ENCODE assay signal across 1 cellular context in the genomic region with DNA sequence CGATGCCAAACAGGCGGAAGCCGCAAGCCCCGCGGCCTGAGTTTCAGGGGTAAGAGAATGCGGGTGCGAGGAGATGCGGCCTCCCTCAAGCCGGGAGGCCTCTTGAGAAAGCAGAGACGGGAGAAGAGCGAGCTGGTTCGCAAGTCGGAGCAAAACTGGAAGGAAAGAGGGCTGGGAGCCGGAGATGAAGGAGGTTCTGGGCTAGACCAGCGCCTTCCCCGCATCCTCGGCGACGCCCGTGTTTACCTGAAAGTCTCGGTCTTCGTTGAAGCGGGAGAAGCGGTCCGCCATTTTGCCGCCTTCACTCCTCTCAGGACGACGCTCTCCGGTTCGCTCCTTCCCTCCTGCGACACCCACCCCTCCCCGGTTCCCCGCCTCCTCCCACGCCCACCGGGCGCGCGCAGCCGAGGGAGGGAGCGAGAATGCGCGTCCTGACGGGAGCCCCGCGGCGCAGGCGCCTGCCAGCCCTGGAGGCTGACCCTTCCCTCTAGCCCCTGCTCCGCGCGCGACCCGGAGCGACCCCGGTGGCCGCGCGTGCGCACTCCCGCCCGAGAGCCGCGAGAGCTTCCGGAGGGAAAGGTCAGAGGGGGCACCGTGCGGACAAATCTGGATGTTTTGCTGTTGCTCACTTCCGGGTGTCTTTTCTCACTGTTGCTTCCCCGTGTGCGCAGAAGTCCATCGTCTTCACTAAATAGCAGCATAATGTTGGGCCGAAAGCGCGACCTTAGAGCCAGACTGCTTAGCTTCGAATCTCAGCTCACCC.
TF ChIP-seq lines count a peak whose summit lies in the region.

A gene (minus strand): TSS at position 327 of the 763 bp plus-strand sequence. CDS start 36 bp downstream, at position 291.

TF ChIP-seq in HEK293, 187 proteins besides CTCF, POLR2A, EP300 and RAD21 (continued from another document and continues in another):
- TF ChIP-seq, protein P1, sequence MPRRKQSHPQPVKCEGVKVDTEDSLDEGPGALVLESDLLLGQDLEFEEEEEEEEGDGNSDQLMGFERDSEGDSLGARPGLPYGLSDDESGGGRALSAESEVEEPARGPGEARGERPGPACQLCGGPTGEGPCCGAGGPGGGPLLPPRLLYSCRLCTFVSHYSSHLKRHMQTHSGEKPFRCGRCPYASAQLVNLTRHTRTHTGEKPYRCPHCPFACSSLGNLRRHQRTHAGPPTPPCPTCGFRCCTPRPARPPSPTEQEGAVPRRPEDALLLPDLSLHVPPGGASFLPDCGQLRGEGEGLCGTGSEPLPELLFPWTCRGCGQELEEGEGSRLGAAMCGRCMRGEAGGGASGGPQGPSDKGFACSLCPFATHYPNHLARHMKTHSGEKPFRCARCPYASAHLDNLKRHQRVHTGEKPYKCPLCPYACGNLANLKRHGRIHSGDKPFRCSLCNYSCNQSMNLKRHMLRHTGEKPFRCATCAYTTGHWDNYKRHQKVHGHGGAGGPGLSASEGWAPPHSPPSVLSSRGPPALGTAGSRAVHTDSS (tag by site-specific recombination; IDR thresholded peaks at IDR 0.05): no peak
- TF ChIP-seq ZNF514 (tag by site-specific recombination; IDR thresholded peaks at IDR 0.05) (no peak), ZNF112 (tag by site-specific recombination; IDR thresholded peaks at IDR 0.05) (no peak), ZSCAN16 (tag by site-specific recombination; IDR thresholded peaks at IDR 0.05) (0 out of 2 replicates have a peak, but pooled peaks have one; percentile 25), ZNF211 (tag by site-specific recombination; IDR thresholded peaks at IDR 0.05; ENCODE audit: low read depth) (no peak), ZNF37A (tag by site-specific recombination; IDR thresholded peaks at IDR 0.05) (no peak), ZNF548 (tag by site-specific recombination; IDR thresholded peaks at IDR 0.05) (no peak), ZNF777 (tag by site-specific recombination; IDR thresholded peaks at IDR 0.05; ENCODE audit: borderline replicate concordance) (no peak), ZNF792 (tag by site-specific recombination; IDR thresholded peaks at IDR 0.05) (no peak), FEZF1 (tag by site-specific recombination; IDR thresholded peaks at IDR 0.05) (peak; percentile 61), ZNF558 (tag by site-specific recombination; IDR thresholded peaks at IDR 0.05) (no peak; the same call in 1 of the 2 replicates), ZNF394 (tag by site-specific recombination; IDR thresholded peaks at IDR 0.05; ENCODE audit: borderline replicate concordance) (peak; percentile 71), ZNF366 (tag by site-specific recombination; conservative IDR thresholded peaks at IDR 0.05) (peak; percentile 91), ZNF274 (IDR thresholded peaks at IDR 0.05; ENCODE audit: low read length) (no peak), ZNF274 (tag by site-specific recombination; IDR thresholded peaks at IDR 0.05; ENCODE audit: borderline replicate concordance) (no peak), HOXC10 (CRISPR knock-in tag; IDR thresholded peaks at IDR 0.05) (no peak), ZNF510 (tag by site-specific recombination; IDR thresholded peaks at IDR 0.05; ENCODE audit: insufficient replicate concordance) (no peak), ZNF521 (tag by site-specific recombination; IDR thresholded peaks at IDR 0.05) (no peak), ZNF473 (tag by site-specific recombination; IDR thresholded peaks at IDR 0.05) (no peak), ZNF221 (tag by site-specific recombination; IDR thresholded peaks at IDR 0.05; ENCODE audit: borderline replicate concordance) (no peak), ZNF354C (tag by site-specific recombination; IDR thresholded peaks at IDR 0.05; ENCODE audit: borderline replicate concordance, low read depth) (no peak), ZFP69B (tag by site-specific recombination; IDR thresholded peaks at IDR 0.05) (peak; percentile 59; the same call in 1 of the 2 replicates), ZNF202 (tag by site-specific recombination; IDR thresholded peaks at IDR 0.05; ENCODE audit: borderline replicate concordance) (no peak), ZNF391 (tag by site-specific recombination; IDR thresholded peaks at IDR 0.05; ENCODE audit: borderline replicate concordance, low read depth) (peak; percentile 52; the same call in 1 of the 2 replicates), RBAK (tag by site-specific recombination; IDR thresholded peaks at IDR 0.05) (no peak), KLF16 (tag by site-specific recombination; IDR thresholded peaks at IDR 0.05) (peak; percentile 82), ZNF843 (tag by site-specific recombination; IDR thresholded peaks at IDR 0.05) (no peak), ZNF335 (tag by site-specific recombination; conservative IDR thresholded peaks at IDR 0.05) (peak; percentile 96), ZNF501 (tag by site-specific recombination; IDR thresholded peaks at IDR 0.05) (peak; percentile 62; the same call in 1 of the 2 replicates), ZNF830 (tag by site-specific recombination; IDR thresholded peaks at IDR 0.05; ENCODE audit: low read depth) (no peak), ZNF76 (tag by site-specific recombination; IDR thresholded peaks at IDR 0.05; ENCODE audit: borderline replicate concordance, low read depth) (peak; percentile 84; the same call in 1 of the 2 replicates), ZNF248 (tag by site-specific recombination; IDR thresholded peaks at IDR 0.05) (no peak), ZXDB (tag by site-specific recombination; IDR thresholded peaks at IDR 0.05) (peak; percentile 98), OVOL3 (tag by site-specific recombination; IDR thresholded peaks at IDR 0.05) (no peak), ZNF560 (tag by site-specific recombination; IDR thresholded peaks at IDR 0.05; ENCODE audit: borderline replicate concordance) (no peak), GLIS2 (tag by site-specific recombination; IDR thresholded peaks at IDR 0.05) (peak; percentile 38; the same call in 1 of the 2 replicates), ZNF707 (tag by site-specific recombination; IDR thresholded peaks at IDR 0.05) (no peak), ZNF426 (tag by site-specific recombination; IDR thresholded peaks at IDR 0.05) (no peak), ZNF561 (tag by site-specific recombination; IDR thresholded peaks at IDR 0.05; ENCODE audit: borderline replicate concordance) (no peak), ZNF169 (tag by site-specific recombination; IDR thresholded peaks at IDR 0.05) (no peak)
- TF ChIP-seq, protein P2, sequence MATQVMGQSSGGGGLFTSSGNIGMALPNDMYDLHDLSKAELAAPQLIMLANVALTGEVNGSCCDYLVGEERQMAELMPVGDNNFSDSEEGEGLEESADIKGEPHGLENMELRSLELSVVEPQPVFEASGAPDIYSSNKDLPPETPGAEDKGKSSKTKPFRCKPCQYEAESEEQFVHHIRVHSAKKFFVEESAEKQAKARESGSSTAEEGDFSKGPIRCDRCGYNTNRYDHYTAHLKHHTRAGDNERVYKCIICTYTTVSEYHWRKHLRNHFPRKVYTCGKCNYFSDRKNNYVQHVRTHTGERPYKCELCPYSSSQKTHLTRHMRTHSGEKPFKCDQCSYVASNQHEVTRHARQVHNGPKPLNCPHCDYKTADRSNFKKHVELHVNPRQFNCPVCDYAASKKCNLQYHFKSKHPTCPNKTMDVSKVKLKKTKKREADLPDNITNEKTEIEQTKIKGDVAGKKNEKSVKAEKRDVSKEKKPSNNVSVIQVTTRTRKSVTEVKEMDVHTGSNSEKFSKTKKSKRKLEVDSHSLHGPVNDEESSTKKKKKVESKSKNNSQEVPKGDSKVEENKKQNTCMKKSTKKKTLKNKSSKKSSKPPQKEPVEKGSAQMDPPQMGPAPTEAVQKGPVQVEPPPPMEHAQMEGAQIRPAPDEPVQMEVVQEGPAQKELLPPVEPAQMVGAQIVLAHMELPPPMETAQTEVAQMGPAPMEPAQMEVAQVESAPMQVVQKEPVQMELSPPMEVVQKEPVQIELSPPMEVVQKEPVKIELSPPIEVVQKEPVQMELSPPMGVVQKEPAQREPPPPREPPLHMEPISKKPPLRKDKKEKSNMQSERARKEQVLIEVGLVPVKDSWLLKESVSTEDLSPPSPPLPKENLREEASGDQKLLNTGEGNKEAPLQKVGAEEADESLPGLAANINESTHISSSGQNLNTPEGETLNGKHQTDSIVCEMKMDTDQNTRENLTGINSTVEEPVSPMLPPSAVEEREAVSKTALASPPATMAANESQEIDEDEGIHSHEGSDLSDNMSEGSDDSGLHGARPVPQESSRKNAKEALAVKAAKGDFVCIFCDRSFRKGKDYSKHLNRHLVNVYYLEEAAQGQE (tag by site-specific recombination; IDR thresholded peaks at IDR 0.05): no peak; the same call in 1 of the 2 replicates
- TF ChIP-seq, protein P3, sequence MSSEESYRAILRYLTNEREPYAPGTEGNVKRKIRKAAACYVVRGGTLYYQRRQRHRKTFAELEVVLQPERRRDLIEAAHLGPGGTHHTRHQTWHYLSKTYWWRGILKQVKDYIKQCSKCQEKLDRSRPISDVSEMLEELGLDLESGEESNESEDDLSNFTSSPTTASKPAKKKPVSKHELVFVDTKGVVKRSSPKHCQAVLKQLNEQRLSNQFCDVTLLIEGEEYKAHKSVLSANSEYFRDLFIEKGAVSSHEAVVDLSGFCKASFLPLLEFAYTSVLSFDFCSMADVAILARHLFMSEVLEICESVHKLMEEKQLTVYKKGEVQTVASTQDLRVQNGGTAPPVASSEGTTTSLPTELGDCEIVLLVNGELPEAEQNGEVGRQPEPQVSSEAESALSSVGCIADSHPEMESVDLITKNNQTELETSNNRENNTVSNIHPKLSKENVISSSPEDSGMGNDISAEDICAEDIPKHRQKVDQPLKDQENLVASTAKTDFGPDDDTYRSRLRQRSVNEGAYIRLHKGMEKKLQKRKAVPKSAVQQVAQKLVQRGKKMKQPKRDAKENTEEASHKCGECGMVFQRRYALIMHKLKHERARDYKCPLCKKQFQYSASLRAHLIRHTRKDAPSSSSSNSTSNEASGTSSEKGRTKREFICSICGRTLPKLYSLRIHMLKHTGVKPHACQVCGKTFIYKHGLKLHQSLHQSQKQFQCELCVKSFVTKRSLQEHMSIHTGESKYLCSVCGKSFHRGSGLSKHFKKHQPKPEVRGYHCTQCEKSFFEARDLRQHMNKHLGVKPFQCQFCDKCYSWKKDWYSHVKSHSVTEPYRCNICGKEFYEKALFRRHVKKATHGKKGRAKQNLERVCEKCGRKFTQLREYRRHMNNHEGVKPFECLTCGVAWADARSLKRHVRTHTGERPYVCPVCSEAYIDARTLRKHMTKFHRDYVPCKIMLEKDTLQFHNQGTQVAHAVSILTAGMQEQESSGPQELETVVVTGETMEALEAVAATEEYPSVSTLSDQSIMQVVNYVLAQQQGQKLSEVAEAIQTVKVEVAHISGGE (tag by site-specific recombination; conservative IDR thresholded peaks at IDR 0.05; ENCODE audit: low read depth): peak; percentile 98
- TF ChIP-seq, protein P4, sequence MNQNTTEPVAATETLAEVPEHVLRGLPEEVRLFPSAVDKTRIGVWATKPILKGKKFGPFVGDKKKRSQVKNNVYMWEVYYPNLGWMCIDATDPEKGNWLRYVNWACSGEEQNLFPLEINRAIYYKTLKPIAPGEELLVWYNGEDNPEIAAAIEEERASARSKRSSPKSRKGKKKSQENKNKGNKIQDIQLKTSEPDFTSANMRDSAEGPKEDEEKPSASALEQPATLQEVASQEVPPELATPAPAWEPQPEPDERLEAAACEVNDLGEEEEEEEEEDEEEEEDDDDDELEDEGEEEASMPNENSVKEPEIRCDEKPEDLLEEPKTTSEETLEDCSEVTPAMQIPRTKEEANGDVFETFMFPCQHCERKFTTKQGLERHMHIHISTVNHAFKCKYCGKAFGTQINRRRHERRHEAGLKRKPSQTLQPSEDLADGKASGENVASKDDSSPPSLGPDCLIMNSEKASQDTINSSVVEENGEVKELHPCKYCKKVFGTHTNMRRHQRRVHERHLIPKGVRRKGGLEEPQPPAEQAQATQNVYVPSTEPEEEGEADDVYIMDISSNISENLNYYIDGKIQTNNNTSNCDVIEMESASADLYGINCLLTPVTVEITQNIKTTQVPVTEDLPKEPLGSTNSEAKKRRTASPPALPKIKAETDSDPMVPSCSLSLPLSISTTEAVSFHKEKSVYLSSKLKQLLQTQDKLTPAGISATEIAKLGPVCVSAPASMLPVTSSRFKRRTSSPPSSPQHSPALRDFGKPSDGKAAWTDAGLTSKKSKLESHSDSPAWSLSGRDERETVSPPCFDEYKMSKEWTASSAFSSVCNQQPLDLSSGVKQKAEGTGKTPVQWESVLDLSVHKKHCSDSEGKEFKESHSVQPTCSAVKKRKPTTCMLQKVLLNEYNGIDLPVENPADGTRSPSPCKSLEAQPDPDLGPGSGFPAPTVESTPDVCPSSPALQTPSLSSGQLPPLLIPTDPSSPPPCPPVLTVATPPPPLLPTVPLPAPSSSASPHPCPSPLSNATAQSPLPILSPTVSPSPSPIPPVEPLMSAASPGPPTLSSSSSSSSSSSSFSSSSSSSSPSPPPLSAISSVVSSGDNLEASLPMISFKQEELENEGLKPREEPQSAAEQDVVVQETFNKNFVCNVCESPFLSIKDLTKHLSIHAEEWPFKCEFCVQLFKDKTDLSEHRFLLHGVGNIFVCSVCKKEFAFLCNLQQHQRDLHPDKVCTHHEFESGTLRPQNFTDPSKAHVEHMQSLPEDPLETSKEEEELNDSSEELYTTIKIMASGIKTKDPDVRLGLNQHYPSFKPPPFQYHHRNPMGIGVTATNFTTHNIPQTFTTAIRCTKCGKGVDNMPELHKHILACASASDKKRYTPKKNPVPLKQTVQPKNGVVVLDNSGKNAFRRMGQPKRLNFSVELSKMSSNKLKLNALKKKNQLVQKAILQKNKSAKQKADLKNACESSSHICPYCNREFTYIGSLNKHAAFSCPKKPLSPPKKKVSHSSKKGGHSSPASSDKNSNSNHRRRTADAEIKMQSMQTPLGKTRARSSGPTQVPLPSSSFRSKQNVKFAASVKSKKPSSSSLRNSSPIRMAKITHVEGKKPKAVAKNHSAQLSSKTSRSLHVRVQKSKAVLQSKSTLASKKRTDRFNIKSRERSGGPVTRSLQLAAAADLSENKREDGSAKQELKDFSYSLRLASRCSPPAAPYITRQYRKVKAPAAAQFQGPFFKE (tag by site-specific recombination; IDR thresholded peaks at IDR 0.05; ENCODE audit: borderline replicate concordance): no peak; the same call in 1 of the 2 replicates
- TF ChIP-seq, protein P5, sequence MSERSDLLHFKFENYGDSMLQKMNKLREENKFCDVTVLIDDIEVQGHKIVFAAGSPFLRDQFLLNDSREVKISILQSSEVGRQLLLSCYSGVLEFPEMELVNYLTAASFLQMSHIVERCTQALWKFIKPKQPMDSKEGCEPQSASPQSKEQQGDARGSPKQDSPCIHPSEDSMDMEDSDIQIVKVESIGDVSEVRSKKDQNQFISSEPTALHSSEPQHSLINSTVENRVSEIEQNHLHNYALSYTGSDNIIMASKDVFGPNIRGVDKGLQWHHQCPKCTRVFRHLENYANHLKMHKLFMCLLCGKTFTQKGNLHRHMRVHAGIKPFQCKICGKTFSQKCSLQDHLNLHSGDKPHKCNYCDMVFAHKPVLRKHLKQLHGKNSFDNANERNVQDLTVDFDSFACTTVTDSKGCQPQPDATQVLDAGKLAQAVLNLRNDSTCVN (tag by site-specific recombination; optimal IDR thresholded peaks at IDR 0.05): peak; percentile 100
- TF ChIP-seq, protein P6, sequence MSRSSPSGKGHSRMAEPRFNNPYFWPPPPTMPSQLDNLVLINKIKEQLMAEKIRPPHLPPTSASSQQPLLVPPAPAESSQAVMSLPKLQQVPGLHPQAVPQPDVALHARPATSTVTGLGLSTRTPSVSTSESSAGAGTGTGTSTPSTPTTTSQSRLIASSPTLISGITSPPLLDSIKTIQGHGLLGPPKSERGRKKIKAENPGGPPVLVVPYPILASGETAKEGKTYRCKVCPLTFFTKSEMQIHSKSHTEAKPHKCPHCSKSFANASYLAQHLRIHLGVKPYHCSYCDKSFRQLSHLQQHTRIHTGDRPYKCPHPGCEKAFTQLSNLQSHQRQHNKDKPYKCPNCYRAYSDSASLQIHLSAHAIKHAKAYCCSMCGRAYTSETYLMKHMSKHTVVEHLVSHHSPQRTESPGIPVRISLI (tag by site-specific recombination; IDR thresholded peaks at IDR 0.05): no peak
